In genomic region chr3:140375002-140375401, GRCh38 we compare ENCODE assay signal across 21 cellular contexts.
A peak's percentile ranks its signal among the peaks of the same experiment; 100 is the strongest.
DNase-seq lines count a peak whose midpoint lies in the region; ATAC-seq and TF ChIP-seq lines count a peak whose summit lies in the region.
"Had no signal": no experiment of that assay in that cellular context is flagged by ENCODE, and none has a peak within 500 bp of the region (broad histone marks: within the 10 kb centered on the region; RNA-seq: fewer than 3 reads in every experiment).

No MANE protein-coding gene starts in this region.

- no peak overlapping the region for H3K4me3 Mint-ChIP-seq in activated CD8-positive, alpha-beta T cell treated with anti-CD3 and anti-CD28 coated beads for 36 hours
- H3K4me3 Mint-ChIP-seq in activated CD8-positive, alpha-beta T cell treated with anti-CD3 and anti-CD28 coated beads, Interleukin-2, amount 10 ng/mL, durations not matched to agents 7 days and 5 days: no peak overlapping the region
- no peak overlapping the region for H3K4me3 Mint-ChIP-seq in stimulated activated naive CD8-positive, alpha-beta T cell treated with anti-CD3 and anti-CD28 coated beads, Interleukin-15, amount 100 ng/mL, for 72 hours
- H3K4me3 Mint-ChIP-seq: CD4-positive, CD25-positive, alpha-beta regulatory T cell had no signal

- CTCF ChIA-PET in activated CD8-positive, alpha-beta T cell treated with anti-CD3 and anti-CD28 coated beads for 36 hours (lab: Charles Lee): interaction anchor here (0.7 kb wide), 1 partner anchor 345 kb away, joined by 3 read pairs; no protein-coding TSS in a partner anchor
- CTCF ChIA-PET in activated CD8-positive, alpha-beta T cell treated with anti-CD3 and anti-CD28 coated beads, Interleukin-2, amount 10 ng/mL, durations not matched to agents 7 days and 5 days (lab: Charles Lee): no interaction called here

- no peak overlapping the region for H3K4me3 ChIP-seq in fibroblast of mammary gland (ENCODE audit: control insufficient read depth, low read depth, low read length)
- H3K4me3 ChIP-seq: K562, PC-9, SJCRH30 had no signal

- no peak overlapping the region for H3K27ac Mint-ChIP-seq in activated CD8-positive, alpha-beta T cell treated with anti-CD3 and anti-CD28 coated beads for 36 hours
- no peak overlapping the region for H3K27ac Mint-ChIP-seq in activated CD8-positive, alpha-beta T cell treated with anti-CD3 and anti-CD28 coated beads, Interleukin-2, amount 10 ng/mL, durations not matched to agents 7 days and 5 days
- no peak overlapping the region for H3K27ac Mint-ChIP-seq in stimulated activated naive CD8-positive, alpha-beta T cell treated with anti-CD3 and anti-CD28 coated beads, Interleukin-15, amount 100 ng/mL, for 72 hours

- peaks cover 4% of the 10 kb centered on the region for H3K27me3 Mint-ChIP-seq in activated CD8-positive, alpha-beta T cell treated with anti-CD3 and anti-CD28 coated beads for 36 hours
- no peaks in the 10 kb centered on the region for H3K27me3 Mint-ChIP-seq in activated CD8-positive, alpha-beta T cell treated with anti-CD3 and anti-CD28 coated beads, Interleukin-2, amount 10 ng/mL, durations not matched to agents 7 days and 5 days (ENCODE audit: low read depth)
- H3K27me3 Mint-ChIP-seq in stimulated activated naive CD8-positive, alpha-beta T cell treated with anti-CD3 and anti-CD28 coated beads, Interleukin-15, amount 100 ng/mL, for 72 hours: peaks cover 10% of the 10 kb centered on the region

- no peak for DNase-seq in activated CD8-positive, alpha-beta T cell treated with anti-CD3 and anti-CD28 coated beads for 36 hours
- DNase-seq in activated CD8-positive, alpha-beta T cell treated with anti-CD3 and anti-CD28 coated beads, Interleukin-2, amount 10 ng/mL, durations not matched to agents 7 days and 5 days: no peak
- no peak for DNase-seq in stimulated activated naive CD8-positive, alpha-beta T cell treated with anti-CD3 and anti-CD28 coated beads, Interleukin-15, amount 100 ng/mL, for 72 hours
- DNase-seq in stimulated activated naive CD8-positive, alpha-beta T cell treated with anti-CD3 and anti-CD28 coated beads, Interleukin-15, Interleukin-2, amounts not matched to agents 100 U/mL and 50 U/mL, for 24 hours: no peak
- DNase-seq in fibroblast of mammary gland (ENCODE audit: low read depth): peak; percentile 28
- DNase-seq in NCI-H1105 (lab: John Stamatoyannopoulos, UW): no peak
- DNase-seq in NK-92 treated with Interleukin-12 subunit alpha and Interleukin-12 subunit beta, amount 100 ng/mL, for 24 hours (lab: John Stamatoyannopoulos, UW): no peak
- DNase-seq: CD4-positive, CD25-positive, alpha-beta regulatory T cell; DMS153; MM.1S; NCI-H1417; NCI-H1694; NCI-H2029 treated with DMSO at 0.1 percent for 48 hours; NCI-H446 treated with DMSO at 0.1 percent for 48 hours; NCI-H526; NCI-H82; PC-9; SJCRH30 had no signal

- no peak for TF ChIP-seq CTCF in activated CD8-positive, alpha-beta T cell treated with anti-CD3 and anti-CD28 coated beads for 36 hours (IDR thresholded peaks at IDR 0.05)
- TF ChIP-seq CTCF in fibroblast of mammary gland (conservative IDR thresholded peaks at IDR 0.05; ENCODE audit: control insufficient read depth, insufficient read depth, low read depth, low read length): no peak

- POLR2A ChIA-PET in activated CD8-positive, alpha-beta T cell treated with anti-CD3 and anti-CD28 coated beads for 36 hours (lab: Charles Lee): no interaction called here
- POLR2A ChIA-PET in activated CD8-positive, alpha-beta T cell treated with anti-CD3 and anti-CD28 coated beads, Interleukin-2, amount 10 ng/mL, durations not matched to agents 7 days and 5 days (lab: Charles Lee): no interaction called here

- no peaks in the 10 kb centered on the region for H3K36me3 Mint-ChIP-seq in activated CD8-positive, alpha-beta T cell treated with anti-CD3 and anti-CD28 coated beads for 36 hours (ENCODE audit: low read depth)
- no peaks in the 10 kb centered on the region for H3K36me3 Mint-ChIP-seq in activated CD8-positive, alpha-beta T cell treated with anti-CD3 and anti-CD28 coated beads, Interleukin-2, amount 10 ng/mL, durations not matched to agents 7 days and 5 days (ENCODE audit: low read depth)
- H3K36me3 Mint-ChIP-seq: CD4-positive, CD25-positive, alpha-beta regulatory T cell had no signal

- H3K9me3 Mint-ChIP-seq in activated CD8-positive, alpha-beta T cell treated with anti-CD3 and anti-CD28 coated beads for 36 hours: no peaks in the 10 kb centered on the region
- no peaks in the 10 kb centered on the region for H3K9me3 Mint-ChIP-seq in activated CD8-positive, alpha-beta T cell treated with anti-CD3 and anti-CD28 coated beads, Interleukin-2, amount 10 ng/mL, durations not matched to agents 7 days and 5 days (ENCODE audit: insufficient read depth)
- no peaks in the 10 kb centered on the region for H3K9me3 Mint-ChIP-seq in stimulated activated naive CD8-positive, alpha-beta T cell treated with anti-CD3 and anti-CD28 coated beads, Interleukin-15, amount 100 ng/mL, for 72 hours

- H3K4me1 Mint-ChIP-seq in activated CD8-positive, alpha-beta T cell treated with anti-CD3 and anti-CD28 coated beads for 36 hours (ENCODE audit: low read depth): peaks cover 3% of the 10 kb centered on the region
- H3K4me1 Mint-ChIP-seq in activated CD8-positive, alpha-beta T cell treated with anti-CD3 and anti-CD28 coated beads, Interleukin-2, amount 10 ng/mL, durations not matched to agents 7 days and 5 days (ENCODE audit: low read depth): no peaks in the 10 kb centered on the region
- H3K4me1 Mint-ChIP-seq in stimulated activated naive CD8-positive, alpha-beta T cell treated with anti-CD3 and anti-CD28 coated beads, Interleukin-15, amount 100 ng/mL, for 72 hours: peaks cover 10% of the 10 kb centered on the region
- H3K4me1 Mint-ChIP-seq: CD4-positive, CD25-positive, alpha-beta regulatory T cell had no signal

- ATAC-seq in activated CD8-positive, alpha-beta T cell treated with anti-CD3 and anti-CD28 coated beads for 36 hours: peak; percentile 47
- no peak for ATAC-seq in activated CD8-positive, alpha-beta T cell treated with anti-CD3 and anti-CD28 coated beads, Interleukin-2, amount 10 ng/mL, durations not matched to agents 7 days and 5 days
- ATAC-seq in stimulated activated naive CD8-positive, alpha-beta T cell treated with anti-CD3 and anti-CD28 coated beads, Interleukin-15, amount 100 ng/mL, for 72 hours: peak; percentile 22
- no peak for ATAC-seq in stimulated activated naive CD8-positive, alpha-beta T cell treated with anti-CD3 and anti-CD28 coated beads, Interleukin-15, Interleukin-2, amounts not matched to agents 100 U/mL and 50 U/mL, for 24 hours
- ATAC-seq in HG02642 (IDR thresholded peaks at IDR 0.05; ENCODE audit: poor library complexity, unreplicated experiment): no peak
- ATAC-seq: K562, Right ventricle myocardium inferior had no signal

- intact Hi-C loops in activated CD8-positive, alpha-beta T cell treated with anti-CD3 and anti-CD28 coated beads for 36 hours (cut with micrococcal nuclease): no loop called here

Comparison
In these comparisons a context has a peak if more than half of its experiments do, and no peak if none do; other contexts are left out.
1. ATAC-seq: peak in activated CD8-positive, alpha-beta T cell treated with anti-CD3 and anti-CD28 coated beads for 36 hours (single experiment) and stimulated activated naive CD8-positive, alpha-beta T cell treated with anti-CD3 and anti-CD28 coated beads, Interleukin-15, amount 100 ng/mL, for 72 hours (single experiment); none in activated CD8-positive, alpha-beta T cell treated with anti-CD3 and anti-CD28 coated beads, Interleukin-2, amount 10 ng/mL, durations not matched to agents 7 days and 5 days (single experiment), stimulated activated naive CD8-positive, alpha-beta T cell treated with anti-CD3 and anti-CD28 coated beads, Interleukin-15, Interleukin-2, amounts not matched to agents 100 U/mL and 50 U/mL, for 24 hours (single experiment) and HG02642 (single experiment).